ENCODE assay signal across 18 cellular contexts in genomic region chr4:94721310-94721709, GRCh38. TPM values are rescaled to one million over a fixed set of nuclear protein-coding genes. Genes with fewer than 3 reads are reported as not detected.
A peak's percentile ranks its signal among the peaks of the same experiment; 100 is the strongest.
DNase-seq lines count a peak whose midpoint lies in the region; ATAC-seq, FAIRE-seq and TF ChIP-seq lines count a peak whose summit lies in the region.
"Had no signal": no experiment of that assay in that cellular context is flagged by ENCODE, and none has a peak within 500 bp of the region (broad histone marks: within the 10 kb centered on the region; RNA-seq: fewer than 3 reads in every experiment).

No MANE protein-coding gene starts in this region.

- H3K9me3 ChIP-seq in right lobe of liver (no peaks in the 10 kb centered on the region), HepG2 (ENCODE audit: low read length) (no peaks in the 10 kb centered on the region), T-helper 17 cell (ENCODE audit: control insufficient read depth, low read length, poor library complexity, severe bottlenecking) (no peaks in the 10 kb centered on the region)

- H3K4me3 ChIP-seq in right lobe of liver (no peak overlapping the region), HepG2 (replicated peaks in 1 of 3; ENCODE audit: insufficient read depth in 1 of 3, low read depth in 2 of 3, low read length in 3 of 3) (no peak overlapping the region), GM23338 (no peak overlapping the region)
- H3K4me3 ChIP-seq: K562 had no signal

- CTCF ChIA-PET in HepG2 (lab: Yijun Ruan, JAX; ENCODE audit: low intra/inter-chr PET ratio, low total read pairs), result no interaction called here

- no TSS peak for BruUV-seq in HepG2 (replicated peaks; lab: Mats Ljungman, UMichigan)

- peak overlapping the region in 1 of 3 donors; percentile 63 for H3K27ac ChIP-seq in right lobe of liver
- no peak overlapping the region for H3K27ac ChIP-seq in HepG2 (ENCODE audit: extremely low read length, insufficient read depth, low read length)
- H3K27ac ChIP-seq in GM23338 (ENCODE audit: low read depth), result no peak overlapping the region
- H3K27ac ChIP-seq: 22Rv1 had no signal

- H3K27me3 ChIP-seq in right lobe of liver (no peaks in the 10 kb centered on the region), HepG2 (ENCODE audit: control insufficient read depth in 1 of 2, insufficient read depth in 2 of 2, low read length in 2 of 2) (no peaks in the 10 kb centered on the region), GM23338 (ENCODE audit: insufficient read depth) (no peaks in the 10 kb centered on the region)

- H3K9ac ChIP-seq in HepG2 (ENCODE audit: insufficient read depth, low read depth, low read length), result no peak overlapping the region

- no peak for TF ChIP-seq POLR2A in right lobe of liver (IDR thresholded peaks at IDR 0.05)
- no peak for TF ChIP-seq POLR2A in HepG2 (IDR thresholded peaks at IDR 0.05; ENCODE audit: insufficient read depth in 1 of 2, low read depth in 2 of 2, low read length in 2 of 2)

- 75% methylated on average over 2 of the region's 2 CpGs for WGBS in right lobe of liver (ENCODE audit: insufficient coverage, low coverage, low lambda C conversion rate, missing lambda C conversion rate)
- WGBS in HepG2 (ENCODE audit: low lambda C conversion rate), result 25% methylated on average over 2 of the region's 2 CpGs

- FAIRE-seq in HepG2 (lab: Jason Lieb, UNC), result no peak
- FAIRE-seq: D721Med, H1, K562 had no signal

- H3K9me2 ChIP-seq in GM23338 (ENCODE audit: insufficient read depth), result no peaks in the 10 kb centered on the region

- no peak for TF ChIP-seq RAD21 in HepG2 (CRISPR knock-in tag; IDR thresholded peaks at IDR 0.05)

- no peak overlapping the region for H3K4me2 ChIP-seq in HepG2 (ENCODE audit: low read depth, low read length)
- no peak overlapping the region for H3K4me2 ChIP-seq in GM23338

- ATAC-seq in right lobe of liver (peak in 3 of 4 donors; percentile 44 to 79 (median 49)), HepG2 (no peak), GM23338 (no peak), left lobe of liver (peak; percentile 52), GM21447 (IDR thresholded peaks at IDR 0.05; ENCODE audit: unreplicated experiment) (no peak), T-helper 17 cell (no peak)
- ATAC-seq: K562 had no signal

- intact Hi-C loops in right lobe of liver (cut with DNase I), result no loop called here
- intact Hi-C loops in HepG2 (cut with micrococcal nuclease; ENCODE audit: unreplicated experiment), result loop anchor here (5.0 kb wide), 1 partner anchor 1964 kb away; no protein-coding TSS in a partner anchor

- H3K36me3 Mint-ChIP-seq in GM23338 (ENCODE audit: low read depth), result no peaks in the 10 kb centered on the region
- H3K36me3 Mint-ChIP-seq in T-helper 17 cell (ENCODE audit: low read depth), result peaks cover 3% of the 10 kb centered on the region
- H3K36me3 Mint-ChIP-seq: CD4-positive, CD25-positive, alpha-beta regulatory T cell; CD8-positive, alpha-beta memory T cell had no signal

- H3F3A ChIP-seq in GM23338 (replicated peaks; ENCODE audit: low read depth), result no peaks in the 10 kb centered on the region

- H3K27me3 Mint-ChIP-seq in GM23338 (ENCODE audit: insufficient read depth, low read depth, poor library complexity) (peaks cover 3% of the 10 kb centered on the region), T-helper 17 cell (peaks cover 12% of the 10 kb centered on the region)
- H3K27me3 Mint-ChIP-seq: CD4-positive, CD25-positive, alpha-beta regulatory T cell had no signal

- no peaks in the 10 kb centered on the region for H3K36me3 ChIP-seq in right lobe of liver
- H3K36me3 ChIP-seq in HepG2 (replicated peaks in 1 of 2; ENCODE audit: control insufficient read depth in 1 of 2, insufficient read depth in 2 of 2, low read length in 2 of 2), result no peaks in the 10 kb centered on the region
- no peaks in the 10 kb centered on the region for H3K36me3 ChIP-seq in GM23338 (ENCODE audit: insufficient read depth)

- H3K4me3 Mint-ChIP-seq in GM23338 (no peak overlapping the region), T-helper 17 cell (no peak overlapping the region)
- H3K4me3 Mint-ChIP-seq: CD4-positive, CD25-positive, alpha-beta regulatory T cell; CD8-positive, alpha-beta memory T cell; H9 had no signal

- H4K20me1 ChIP-seq in HepG2 (ENCODE audit: insufficient read depth, low read length), result no peaks in the 10 kb centered on the region
- H4K20me1 ChIP-seq in GM23338 (replicated peaks; ENCODE audit: insufficient read depth), result no peaks in the 10 kb centered on the region

- POLR2A ChIA-PET in HepG2 (lab: Yijun Ruan, JAX), result no interaction called here

- no peaks in the 10 kb centered on the region for H3K79me2 ChIP-seq in HepG2 (ENCODE audit: insufficient read depth, low read length)
- H3K79me2 ChIP-seq in GM23338 (replicated peaks; ENCODE audit: insufficient read depth), result no peaks in the 10 kb centered on the region

- TF ChIP-seq EP300 in HepG2 (IDR thresholded peaks at IDR 0.05; ENCODE audit: low read depth in 2 of 2, low read length in 2 of 2), result no peak
- TF ChIP-seq EP300 in HepG2 (CRISPR knock-in tag; IDR thresholded peaks at IDR 0.05; ENCODE audit: borderline replicate concordance), result no peak

- H2AFZ ChIP-seq in HepG2 (ENCODE audit: low read length) (no peak overlapping the region), GM23338 (no peak overlapping the region)

- DNase-seq in right lobe of liver (peak in 1 of 3 donors; percentile 59), HepG2 (ENCODE audit: low spot score) (no peak), GM23338 (ENCODE audit: low spot score) (no peak), left lobe of liver (ENCODE audit: low spot score) (no peak), T-helper 17 cell (no peak)
- no peak for DNase-seq in activated CD4-positive, alpha-beta T cell treated with anti-CD3 and anti-CD28 coated beads for 1 hour
- DNase-seq: C1 segment of cervical spinal cord; CD4-positive, CD25-positive, alpha-beta regulatory T cell; CD8-positive, alpha-beta memory T cell; COR-L47; GF-D8; H9; IMR-90 had no signal

- peaks cover 0 to 31% (median 0%) of the 10 kb centered on the region in 4 donors for H3K4me1 ChIP-seq in right lobe of liver
- peaks cover 9% of the 10 kb centered on the region; the same call in 1 of the 2 replicates for H3K4me1 ChIP-seq in HepG2 (ENCODE audit: insufficient read depth, low read length)
- no peaks in the 10 kb centered on the region for H3K4me1 ChIP-seq in GM23338 (ENCODE audit: insufficient read depth)

- H3K4me1 Mint-ChIP-seq in GM23338, result 0 out of 3 replicates have a peak, but pooled peaks cover 2% of the 10 kb centered on the region
- H3K4me1 Mint-ChIP-seq in T-helper 17 cell, result no peaks in the 10 kb centered on the region
- H3K4me1 Mint-ChIP-seq: CD4-positive, CD25-positive, alpha-beta regulatory T cell; CD8-positive, alpha-beta memory T cell; H9 had no signal

- H3K27ac Mint-ChIP-seq in GM23338, result 0 out of 2 replicates have a peak overlapping the region, but pooled peaks have one; percentile 72
- H3K27ac Mint-ChIP-seq in T-helper 17 cell, result no peak overlapping the region
- H3K27ac Mint-ChIP-seq: CD4-positive, CD25-positive, alpha-beta regulatory T cell; CD8-positive, alpha-beta memory T cell had no signal

- in situ Hi-C loops in HepG2 (cut with HindIII; ENCODE audit: extremely low pct_ligation_motif_present, low pct_unique_long_range_greater_than_20kb), result no loop called here

- no peaks in the 10 kb centered on the region for H3K9me3 Mint-ChIP-seq in GM23338
- H3K9me3 Mint-ChIP-seq: H9 had no signal

- TF ChIP-seq CTCF in right lobe of liver (IDR thresholded peaks at IDR 0.05) (no peak), HepG2 (CRISPR knock-in tag; IDR thresholded peaks at IDR 0.05) (no peak), GM23338 (conservative IDR thresholded peaks at IDR 0.05; ENCODE audit: low read depth in 2 of 2) (no peak)

TF ChIP-seq in GM23338, 12 proteins besides CTCF, POLR2A, EP300 and RAD21 (continues in another document):
- TF ChIP-seq EZH2 (IDR thresholded peaks at IDR 0.05; ENCODE audit: low read depth, unreplicated experiment), result no peak

RNA-seq across cellular contexts. Expression of gene BMPR1B, which starts 36.4 kb away (rescaled TPM):
- total RNA-seq in right lobe of liver (1 to 10 TPM in 1 of 6 experiments, under 1 TPM in 5; 0.31 to 1.6 (median 0.62) TPM), HepG2 (2016; rRNA removed; fragmentation: Illumina TruSeq; extraction: Trizol) (0.07 TPM in 1 of 2 replicates, not detected in the other), left lobe of liver (0.93 TPM), T-helper 17 cell (not detected)
- not detected in 2 replicates for total RNA-seq in HepG2 (2016; cell fraction: cytosol; rRNA removed; fragmentation: Illumina TruSeq; extraction: Trizol; ENCODE audit: low read depth)
- total RNA-seq in HepG2 (2016; cell fraction: insoluble cytoplasmic fraction; rRNA removed; fragmentation: Illumina TruSeq; extraction: Trizol), result not detected in 2 replicates
- total RNA-seq in HepG2 (2016; cell fraction: membrane; rRNA removed; fragmentation: Illumina TruSeq; extraction: Trizol), result 0.09 TPM in 1 of 2 replicates, not detected in the other
- total RNA-seq in HepG2 (2016; cell fraction: nucleus; rRNA removed; fragmentation: Illumina TruSeq; extraction: Trizol), result not detected in 2 replicates
- polyA plus RNA-seq in HepG2 (2011; rRNA removed) (not detected in 2 replicates), GM23338 (2016; fragmentation: Nextera tagmentation; extraction: Ambion mirVana) (0.21 and 0.48 TPM in 2 replicates)
- not detected in 2 replicates for polyA plus RNA-seq in HepG2 (2011; cell fraction: cytosol; rRNA removed)
- not detected in 2 replicates for polyA plus RNA-seq in HepG2 (2011; cell fraction: nucleus; rRNA removed)
- not detected in 2 replicates for polyA plus RNA-seq in HepG2 (2012)
- polyA plus RNA-seq in HepG2 (2016; cell fraction: cytosol; fragmentation: Illumina TruSeq; extraction: Trizol; ENCODE audit: low read depth), result not detected in 2 replicates
- polyA plus RNA-seq in HepG2 (2016; cell fraction: insoluble cytoplasmic fraction; fragmentation: Illumina TruSeq; extraction: Trizol; ENCODE audit: low read depth), result not detected in 2 replicates
- polyA plus RNA-seq in HepG2 (2016; cell fraction: membrane; fragmentation: Illumina TruSeq; extraction: Trizol; ENCODE audit: low read depth), result not detected in 2 replicates
- not detected in 2 replicates for polyA plus RNA-seq in HepG2 (2016; cell fraction: nucleus; fragmentation: Illumina TruSeq; extraction: Trizol; ENCODE audit: insufficient read depth, low read depth)
- not detected in 2 replicates for polyA minus RNA-seq in HepG2 (2011; rRNA and poly(A)+ RNA removed; ENCODE audit: low replicate concordance)
- not detected in 2 replicates for polyA minus RNA-seq in HepG2 (2011; cell fraction: cytosol; rRNA and poly(A)+ RNA removed)
- polyA minus RNA-seq in HepG2 (2011; cell fraction: nucleus; rRNA and poly(A)+ RNA removed), result 0.12 and 0.13 TPM in 2 replicates
- 1.0 and 1.6 TPM in 2 replicates for total RNA-seq in GM23338 (2014; rRNA removed; shearing (Covaris generic))
- total RNA-seq: CD8-positive, alpha-beta memory T cell; K562 had no signal

Comparison
In these comparisons a context has a peak if more than half of its experiments do, and no peak if none do; other contexts are left out.
1. ATAC-seq: peak in right lobe of liver (3 of 4) and left lobe of liver (single experiment); none in HepG2 (single experiment), GM23338 (single experiment), GM21447 (single experiment) and T-helper 17 cell (single experiment).